Comparison of ENCODE assay signal across 19 cellular contexts in genomic region chr20:41407617-41408016, GRCh38. TPM values are rescaled to one million over a fixed set of nuclear protein-coding genes. Genes with fewer than 3 reads are reported as not detected.
A peak's percentile ranks its signal among the peaks of the same experiment; 100 is the strongest.
DNase-seq lines count a peak whose midpoint lies in the region; ATAC-seq and TF ChIP-seq lines count a peak whose summit lies in the region.
"Had no signal": no experiment of that assay in that cellular context is flagged by ENCODE, and none has a peak within 500 bp of the region (broad histone marks: within the 10 kb centered on the region; RNA-seq: fewer than 3 reads in every experiment).

No MANE protein-coding gene starts in this region.

- no peak overlapping the region for H3K4me3 ChIP-seq in CD8-positive, alpha-beta T cell (ENCODE audit: low read depth, low read length)
- H3K4me3 ChIP-seq in KMS-11 (IDR thresholded peaks at IDR 0.05; ENCODE audit: insufficient read depth, low read depth, low read length) = no peak overlapping the region
- H3K4me3 ChIP-seq: ascending aorta, esophagus muscularis mucosa, thyroid gland had no signal

- peaks cover 15% of the 10 kb centered on the region for H3K4me1 ChIP-seq in CD8-positive, alpha-beta T cell (ENCODE audit: insufficient read depth, low read length)
- H3K4me1 ChIP-seq in KMS-11 (ENCODE audit: low read depth, poor library complexity, severe bottlenecking) = peaks cover 83% of the 10 kb centered on the region
- H3K4me1 ChIP-seq: thyroid gland had no signal

- H3K27me3 ChIP-seq in CD8-positive, alpha-beta T cell (ENCODE audit: insufficient read depth, low read length) = no peaks in the 10 kb centered on the region
- no peaks in the 10 kb centered on the region for H3K27me3 ChIP-seq in KMS-11 (ENCODE audit: insufficient read depth, low read depth)
- H3K27me3 ChIP-seq: ascending aorta, esophagus muscularis mucosa, thyroid gland had no signal

- H3K4me1 Mint-ChIP-seq in CD8-positive, alpha-beta T cell (ENCODE audit: low read depth) = peaks cover 20% of the 10 kb centered on the region
- peaks cover 13% of the 10 kb centered on the region for H3K4me1 Mint-ChIP-seq in activated CD8-positive, alpha-beta T cell treated with anti-CD3 and anti-CD28 coated beads for 36 hours (ENCODE audit: low read depth)
- H3K4me1 Mint-ChIP-seq: H9 had no signal

- peak overlapping the region; percentile 65; the same call in 1 of the 2 replicates for H2AFZ ChIP-seq in KMS-11 (ENCODE audit: low read depth)

- H3K4me2 ChIP-seq in KMS-11 = peak overlapping the region; percentile 76

- H3K4me3 Mint-ChIP-seq in CD8-positive, alpha-beta T cell = no peak overlapping the region
- no peak overlapping the region for H3K4me3 Mint-ChIP-seq in activated CD8-positive, alpha-beta T cell treated with anti-CD3 and anti-CD28 coated beads for 36 hours
- H3K4me3 Mint-ChIP-seq: activated naive CD4-positive, alpha-beta T cell treated with anti-CD3 and anti-CD28 coated beads, Interleukin-2, amount 50 U/mL, for 24 hours; H9 had no signal

- H3K9me3 Mint-ChIP-seq in CD8-positive, alpha-beta T cell = no peaks in the 10 kb centered on the region
- H3K9me3 Mint-ChIP-seq in activated CD8-positive, alpha-beta T cell treated with anti-CD3 and anti-CD28 coated beads for 36 hours = no peaks in the 10 kb centered on the region
- H3K9me3 Mint-ChIP-seq: activated naive CD4-positive, alpha-beta T cell treated with anti-CD3 and anti-CD28 coated beads, Interleukin-2, amount 50 U/mL, for 24 hours; H9 had no signal

- CTCF ChIA-PET in CD8-positive, alpha-beta T cell (lab: Charles Lee) = interaction anchor here (0.8 kb wide), 1 partner anchor 9 kb away, joined by 3 read pairs; no protein-coding TSS in a partner anchor
- CTCF ChIA-PET in activated CD8-positive, alpha-beta T cell treated with anti-CD3 and anti-CD28 coated beads for 36 hours (lab: Charles Lee) = no interaction called here

- no peaks in the 10 kb centered on the region for H4K20me1 ChIP-seq in KMS-11 (ENCODE audit: insufficient read depth)

- no peak overlapping the region for H3K27ac Mint-ChIP-seq in CD8-positive, alpha-beta T cell
- H3K27ac Mint-ChIP-seq in activated CD8-positive, alpha-beta T cell treated with anti-CD3 and anti-CD28 coated beads for 36 hours = no peak overlapping the region
- H3K27ac Mint-ChIP-seq: activated naive CD4-positive, alpha-beta T cell treated with anti-CD3 and anti-CD28 coated beads, Interleukin-2, amount 50 U/mL, for 24 hours had no signal

- H3K9me3 ChIP-seq in CD8-positive, alpha-beta T cell (ENCODE audit: low read length) = no peaks in the 10 kb centered on the region
- H3K9me3 ChIP-seq: ascending aorta, esophagus muscularis mucosa, thyroid gland had no signal

- H3K36me3 ChIP-seq in CD8-positive, alpha-beta T cell (ENCODE audit: insufficient read depth, low read length) = peaks cover 47% of the 10 kb centered on the region
- H3K36me3 ChIP-seq in KMS-11 (ENCODE audit: insufficient read depth) = no peaks in the 10 kb centered on the region; the same call in 1 of the 2 replicates

- POLR2A ChIA-PET in CD8-positive, alpha-beta T cell (lab: Charles Lee) = no interaction called here
- POLR2A ChIA-PET in activated CD8-positive, alpha-beta T cell treated with anti-CD3 and anti-CD28 coated beads for 36 hours (lab: Charles Lee) = no interaction called here

- no peak for TF ChIP-seq CTCF in CD8-positive, alpha-beta T cell (IDR thresholded peaks at IDR 0.05)
- no peak for TF ChIP-seq CTCF in KMS-11 (conservative IDR thresholded peaks at IDR 0.05; ENCODE audit: low read depth, low read length)
- TF ChIP-seq CTCF in activated CD8-positive, alpha-beta T cell treated with anti-CD3 and anti-CD28 coated beads for 36 hours (IDR thresholded peaks at IDR 0.05) = no peak

- H3K27me3 Mint-ChIP-seq in CD8-positive, alpha-beta T cell (ENCODE audit: low read depth) = no peaks in the 10 kb centered on the region
- H3K27me3 Mint-ChIP-seq in activated CD8-positive, alpha-beta T cell treated with anti-CD3 and anti-CD28 coated beads for 36 hours = no peaks in the 10 kb centered on the region
- H3K27me3 Mint-ChIP-seq: activated naive CD4-positive, alpha-beta T cell treated with anti-CD3 and anti-CD28 coated beads, Interleukin-2, amount 50 U/mL, for 24 hours had no signal

- H3K27ac ChIP-seq in CD8-positive, alpha-beta T cell (ENCODE audit: low read depth, low read length) = no peak overlapping the region
- peak overlapping the region; percentile 86 for H3K27ac ChIP-seq in KMS-11
- H3K27ac ChIP-seq: ascending aorta, esophagus muscularis mucosa, thyroid gland had no signal

- DNase-seq in CD8-positive, alpha-beta T cell = no peak
- DNase-seq in activated CD8-positive, alpha-beta T cell treated with anti-CD3 and anti-CD28 coated beads for 36 hours = peak; percentile 17
- peak; percentile 55 for DNase-seq in myocyte (ENCODE audit: low read depth)
- DNase-seq in left lobe of liver (ENCODE audit: low spot score) = no peak
- no peak for DNase-seq in hepatic stellate cell (ENCODE audit: low spot score)
- DNase-seq: activated CD4-positive, alpha-beta T cell treated with anti-CD3 and anti-CD28 coated beads, Interleukin-2, amount 50 U/mL, for 48 hours; activated T-cell treated with anti-CD3 and anti-CD28 coated beads, Interleukin-2, amount 50 U/mL, for 1 hour; H9; left colon; NCI-H2107; NCI-H510A; RPMI8226; stimulated activated naive CD4-positive, alpha-beta T cell treated with Interleukin-2 at 50 U/mL for 16 hours; thyroid gland had no signal

- peaks cover 93% of the 10 kb centered on the region for H3K36me3 Mint-ChIP-seq in CD8-positive, alpha-beta T cell
- H3K36me3 Mint-ChIP-seq in activated CD8-positive, alpha-beta T cell treated with anti-CD3 and anti-CD28 coated beads for 36 hours (ENCODE audit: low read depth) = peaks cover 11% of the 10 kb centered on the region

- peak overlapping the region; percentile 57 for H3K9ac ChIP-seq in KMS-11

- intact Hi-C loops in CD8-positive, alpha-beta T cell (cut with DNase I, micrococcal nuclease) = no loop called here
- intact Hi-C loops in activated CD8-positive, alpha-beta T cell treated with anti-CD3 and anti-CD28 coated beads for 36 hours (cut with micrococcal nuclease) = no loop called here

- H3K79me2 ChIP-seq in KMS-11 (ENCODE audit: insufficient read depth, low read depth) = no peaks in the 10 kb centered on the region; the same call in 1 of the 2 replicates

- ATAC-seq in CD8-positive, alpha-beta T cell = peak; percentile 38
- peak; percentile 51 for ATAC-seq in activated CD8-positive, alpha-beta T cell treated with anti-CD3 and anti-CD28 coated beads for 36 hours
- ATAC-seq in GM18519 (IDR thresholded peaks at IDR 0.05; ENCODE audit: low FRiP score, unreplicated experiment) (no peak), left lobe of liver (no peak)
- ATAC-seq: left colon had no signal

RNA-seq across cellular contexts. Expression of gene EMILIN3, which starts 41.0 kb away (rescaled TPM):
- not detected for total RNA-seq in CD8-positive, alpha-beta T cell
- not detected for total RNA-seq in activated CD8-positive, alpha-beta T cell treated with anti-CD3 and anti-CD28 coated beads for 36 hours
- not detected in 2 replicates for total RNA-seq in myocyte
- 0.08 TPM for polyA plus RNA-seq in myocyte (2012)
- total RNA-seq in left lobe of liver = 0.30 TPM

Comparison
In these comparisons a context has a peak if more than half of its experiments do, and no peak if none do; other contexts are left out.
1. ATAC-seq: peak in CD8-positive, alpha-beta T cell (single experiment) and activated CD8-positive, alpha-beta T cell treated with anti-CD3 and anti-CD28 coated beads for 36 hours (single experiment); none in GM18519 (single experiment) and left lobe of liver (single experiment).
2. DNase-seq: peak in activated CD8-positive, alpha-beta T cell treated with anti-CD3 and anti-CD28 coated beads for 36 hours (single experiment) and myocyte (single experiment); none in CD8-positive, alpha-beta T cell (0 of 7), left lobe of liver (single experiment) and hepatic stellate cell (single experiment).